In genomic region chr16:66522816-66523590, GRCh38 we compare ENCODE assay signal across 10 cellular contexts. TPM values are rescaled to one million over a fixed set of nuclear protein-coding genes. Genes with fewer than 3 reads are reported as not detected.
DNase-seq lines count a peak whose midpoint lies in the region; ATAC-seq, FAIRE-seq and TF ChIP-seq lines count a peak whose summit lies in the region.
"Had no signal": no experiment of that assay in that cellular context is flagged by ENCODE, and none has a peak within 500 bp of the region (broad histone marks: within the 10 kb centered on the region; RNA-seq: fewer than 3 reads in every experiment).

No MANE protein-coding gene starts in this region.

- peak overlapping the region; percentile 95 to 98 for H3K27ac Mint-ChIP-seq in effector memory CD8-positive, alpha-beta T cell
- H3K27ac Mint-ChIP-seq in stimulated activated memory B cell treated with anti-CD40 and anti-IgM and Interleukin-4, amounts not matched to agents 10 μg/mL and 1 μg/mL and 100 μg/mL, for 72 hours = peak overlapping the region; percentile 71

- H3K27me3 ChIP-seq in HAP-1 (ENCODE audit: low read depth) = no peaks in the 10 kb centered on the region

- peak overlapping the region; percentile 71 for H3K27ac ChIP-seq in RWPE1

- H3K4me1 ChIP-seq in HAP-1 = no peaks in the 10 kb centered on the region

- no peaks in the 10 kb centered on the region for H3K36me3 ChIP-seq in HAP-1 (replicated peaks)

- peak overlapping the region; percentile 72 to 78 for H3K4me3 Mint-ChIP-seq in effector memory CD8-positive, alpha-beta T cell
- H3K4me3 Mint-ChIP-seq in stimulated activated memory B cell treated with anti-CD40 and anti-IgM and Interleukin-4, amounts not matched to agents 10 μg/mL and 1 μg/mL and 100 μg/mL, for 72 hours = no peak overlapping the region
- H3K4me3 Mint-ChIP-seq: neural crest cell had no signal

- FAIRE-seq in GM12892 (lab: Jason Lieb, UNC) = peak; percentile 9
- FAIRE-seq: colon had no signal

- no peaks in the 10 kb centered on the region for H3K27me3 Mint-ChIP-seq in effector memory CD8-positive, alpha-beta T cell
- H3K27me3 Mint-ChIP-seq in stimulated activated memory B cell treated with anti-CD40 and anti-IgM and Interleukin-4, amounts not matched to agents 10 μg/mL and 1 μg/mL and 100 μg/mL, for 72 hours = no peaks in the 10 kb centered on the region

- no peak for TF ChIP-seq CTCF in RWPE1 (conservative IDR thresholded peaks at IDR 0.05; ENCODE audit: low read depth)

- no peak for ATAC-seq in effector memory CD8-positive, alpha-beta T cell (replicated peaks)
- ATAC-seq in stimulated activated memory B cell treated with anti-CD40 and anti-IgM and Interleukin-4, amounts not matched to agents 10 μg/mL and 1 μg/mL and 100 μg/mL, for 72 hours = no peak
- ATAC-seq in GM19023 (IDR thresholded peaks at IDR 0.05; ENCODE audit: unreplicated experiment) = no peak

- DNase-seq in GM12892 (ENCODE audit: insufficient read length) = no peak
- no peak for DNase-seq in RWPE1 (ENCODE audit: low spot score)
- no peak for DNase-seq in effector memory CD8-positive, alpha-beta T cell
- DNase-seq in SW 1271 (lab: John Stamatoyannopoulos, UW) = no peak
- DNase-seq in HAP-1 (ENCODE audit: low spot score in 2 of 2) = no peak
- DNase-seq: NCI-H187 treated with DMSO at 0.1 percent for 48 hours had no signal

- no peak for TF ChIP-seq POLR2A in GM12892 (IDR thresholded peaks at IDR 0.05; ENCODE audit: low read depth, low read length)

- H3K9me3 ChIP-seq in HAP-1 = no peaks in the 10 kb centered on the region

- H3K9me3 Mint-ChIP-seq in effector memory CD8-positive, alpha-beta T cell = no peaks in the 10 kb centered on the region
- H3K9me3 Mint-ChIP-seq in stimulated activated memory B cell treated with anti-CD40 and anti-IgM and Interleukin-4, amounts not matched to agents 10 μg/mL and 1 μg/mL and 100 μg/mL, for 72 hours = no peaks in the 10 kb centered on the region
- H3K9me3 Mint-ChIP-seq: neural crest cell had no signal

- CTCF ChIA-PET in RWPE1 (lab: Yijun Ruan, JAX) = interaction anchor here (0.6 kb wide), 1 partner anchor 116 kb away, joined by 3 read pairs; no protein-coding TSS in a partner anchor

- peaks cover 14% of the 10 kb centered on the region for H3K36me3 Mint-ChIP-seq in effector memory CD8-positive, alpha-beta T cell (ENCODE audit: insufficient read depth)
- no peaks in the 10 kb centered on the region for H3K36me3 Mint-ChIP-seq in stimulated activated memory B cell treated with anti-CD40 and anti-IgM and Interleukin-4, amounts not matched to agents 10 μg/mL and 1 μg/mL and 100 μg/mL, for 72 hours

- POLR2A ChIA-PET in RWPE1 (lab: Yijun Ruan, JAX; ENCODE audit: low non-redundant PET) = interaction anchor here (0.7 kb wide), 1 partner anchor 1746 kb away, joined by 3 read pairs; no protein-coding TSS in a partner anchor

- in situ Hi-C loops in HAP-1 (cut with MboI; ENCODE audit: low sequenced_read_pairs) = no loop called here

- H3K4me1 Mint-ChIP-seq in effector memory CD8-positive, alpha-beta T cell (ENCODE audit: low read depth in 2 of 2) = peaks cover 70 to 71% of the 10 kb centered on the region in 2 donors
- H3K4me1 Mint-ChIP-seq in stimulated activated memory B cell treated with anti-CD40 and anti-IgM and Interleukin-4, amounts not matched to agents 10 μg/mL and 1 μg/mL and 100 μg/mL, for 72 hours = peaks cover 74% of the 10 kb centered on the region

- no peak overlapping the region for H3K4me3 ChIP-seq in HAP-1

RNA-seq across cellular contexts. Expression of gene TK2, which starts 26.9 kb away (rescaled TPM):
- polyA plus RNA-seq in GM12892 (2012; ENCODE audit: missing spikeins) = 4.1 TPM

RNA-seq across cellular contexts. Expression of gene CKLF, which starts 29.4 kb away (rescaled TPM):
- polyA plus RNA-seq in GM12892 (2012; ENCODE audit: missing spikeins) = 81.1 TPM

RNA-seq across cellular contexts. Expression of gene CMTM1, which starts 43.2 kb away (rescaled TPM):
- 1.0 TPM for polyA plus RNA-seq in GM12892 (2012; ENCODE audit: missing spikeins)

RNA-seq across cellular contexts. Expression of gene CMTM2, which starts 56.3 kb away (rescaled TPM):
- polyA plus RNA-seq in GM12892 (2012; ENCODE audit: missing spikeins) = not detected
